ENCODE assay signal across 1 cellular context in the genomic region with DNA sequence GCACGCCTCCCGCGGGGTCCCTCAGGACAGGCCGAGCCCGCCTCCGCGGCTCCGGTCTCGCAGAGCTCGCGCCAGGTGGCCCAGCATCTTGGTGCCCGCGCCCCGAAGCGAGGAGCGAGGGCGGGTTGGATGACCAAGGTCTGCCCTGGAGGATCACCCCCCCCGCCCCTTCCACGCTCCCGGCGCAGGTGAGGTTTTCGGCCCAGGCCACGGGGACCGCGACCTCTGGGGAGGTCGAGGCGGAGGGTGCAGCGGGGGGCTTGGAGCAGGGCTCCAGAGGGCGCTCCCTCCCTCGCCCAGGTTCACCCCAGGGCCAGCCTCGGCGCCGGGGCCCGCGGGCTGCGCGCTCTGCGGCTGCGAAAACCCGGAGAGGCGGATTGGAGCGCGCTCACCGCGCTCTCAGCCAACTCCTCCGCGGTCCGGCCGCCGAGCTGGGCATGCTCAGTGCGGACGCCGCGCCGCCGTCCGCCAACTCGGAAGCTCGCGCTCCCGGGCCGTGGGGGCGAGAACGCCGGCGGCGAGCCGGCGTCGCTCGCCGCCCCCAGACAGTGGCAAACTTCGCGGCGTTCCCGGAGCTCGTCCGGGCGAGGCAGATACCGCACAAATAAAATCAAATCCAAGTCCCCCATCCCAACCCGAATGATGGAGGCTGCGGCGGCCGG.
TF ChIP-seq lines count a peak whose summit lies in the region.

A gene with protein sequence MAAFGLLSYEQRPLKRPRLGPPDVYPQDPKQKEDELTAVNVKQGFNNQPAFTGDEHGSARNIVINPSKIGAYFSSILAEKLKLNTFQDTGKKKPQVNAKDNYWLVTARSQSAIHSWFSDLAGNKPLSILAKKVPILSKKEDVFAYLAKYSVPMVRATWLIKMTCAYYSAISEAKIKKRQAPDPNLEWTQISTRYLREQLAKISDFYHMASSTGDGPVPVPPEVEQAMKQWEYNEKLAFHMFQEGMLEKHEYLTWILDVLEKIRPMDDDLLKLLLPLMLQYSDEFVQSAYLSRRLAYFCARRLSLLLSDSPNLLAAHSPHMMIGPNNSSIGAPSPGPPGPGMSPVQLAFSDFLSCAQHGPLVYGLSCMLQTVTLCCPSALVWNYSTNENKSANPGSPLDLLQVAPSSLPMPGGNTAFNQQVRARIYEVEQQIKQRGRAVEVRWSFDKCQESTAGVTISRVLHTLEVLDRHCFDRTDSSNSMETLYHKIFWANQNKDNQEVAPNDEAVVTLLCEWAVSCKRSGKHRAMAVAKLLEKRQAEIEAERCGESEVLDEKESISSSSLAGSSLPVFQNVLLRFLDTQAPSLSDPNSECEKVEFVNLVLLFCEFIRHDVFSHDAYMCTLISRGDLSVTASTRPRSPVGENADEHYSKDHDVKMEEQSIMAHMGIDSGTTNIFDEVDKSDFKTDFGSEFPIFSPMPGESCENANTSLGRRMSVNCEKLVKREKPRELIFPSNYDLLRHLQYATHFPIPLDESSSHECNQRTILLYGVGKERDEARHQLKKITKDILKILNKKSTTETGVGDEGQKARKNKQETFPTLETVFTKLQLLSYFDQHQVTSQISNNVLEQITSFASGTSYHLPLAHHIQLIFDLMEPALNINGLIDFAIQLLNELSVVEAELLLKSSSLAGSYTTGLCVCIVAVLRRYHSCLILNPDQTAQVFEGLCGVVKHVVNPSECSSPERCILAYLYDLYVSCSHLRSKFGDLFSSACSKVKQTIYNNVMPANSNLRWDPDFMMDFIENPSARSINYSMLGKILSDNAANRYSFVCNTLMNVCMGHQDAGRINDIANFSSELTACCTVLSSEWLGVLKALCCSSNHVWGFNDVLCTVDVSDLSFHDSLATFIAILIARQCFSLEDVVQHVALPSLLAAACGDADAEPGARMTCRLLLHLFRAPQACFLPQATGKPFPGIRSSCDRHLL (N-terminal part only) (plus strand): TSS at position 438 of the 662 bp plus-strand sequence. CDS start 1,263 bp downstream, outside the sequence.

TF ChIP-seq in HCT116, 20 proteins besides CTCF, POLR2A, EP300 and RAD21 (continued from another document):
- TF ChIP-seq, protein P1, sequence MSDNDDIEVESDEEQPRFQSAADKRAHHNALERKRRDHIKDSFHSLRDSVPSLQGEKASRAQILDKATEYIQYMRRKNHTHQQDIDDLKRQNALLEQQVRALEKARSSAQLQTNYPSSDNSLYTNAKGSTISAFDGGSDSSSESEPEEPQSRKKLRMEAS (IDR thresholded peaks at IDR 0.05) = 0 out of 2 replicates have a peak, but pooled peaks have one; percentile 39
- TF ChIP-seq JUND (IDR thresholded peaks at IDR 0.05) (no peak), ZFX (IDR thresholded peaks at IDR 0.05) (0 out of 2 replicates have a peak, but pooled peaks have one; percentile 11)
TF ChIP-seq in HCT116: peak in this region for 8.
